ENCODE assay signal across 8 cellular contexts in the genomic region with DNA sequence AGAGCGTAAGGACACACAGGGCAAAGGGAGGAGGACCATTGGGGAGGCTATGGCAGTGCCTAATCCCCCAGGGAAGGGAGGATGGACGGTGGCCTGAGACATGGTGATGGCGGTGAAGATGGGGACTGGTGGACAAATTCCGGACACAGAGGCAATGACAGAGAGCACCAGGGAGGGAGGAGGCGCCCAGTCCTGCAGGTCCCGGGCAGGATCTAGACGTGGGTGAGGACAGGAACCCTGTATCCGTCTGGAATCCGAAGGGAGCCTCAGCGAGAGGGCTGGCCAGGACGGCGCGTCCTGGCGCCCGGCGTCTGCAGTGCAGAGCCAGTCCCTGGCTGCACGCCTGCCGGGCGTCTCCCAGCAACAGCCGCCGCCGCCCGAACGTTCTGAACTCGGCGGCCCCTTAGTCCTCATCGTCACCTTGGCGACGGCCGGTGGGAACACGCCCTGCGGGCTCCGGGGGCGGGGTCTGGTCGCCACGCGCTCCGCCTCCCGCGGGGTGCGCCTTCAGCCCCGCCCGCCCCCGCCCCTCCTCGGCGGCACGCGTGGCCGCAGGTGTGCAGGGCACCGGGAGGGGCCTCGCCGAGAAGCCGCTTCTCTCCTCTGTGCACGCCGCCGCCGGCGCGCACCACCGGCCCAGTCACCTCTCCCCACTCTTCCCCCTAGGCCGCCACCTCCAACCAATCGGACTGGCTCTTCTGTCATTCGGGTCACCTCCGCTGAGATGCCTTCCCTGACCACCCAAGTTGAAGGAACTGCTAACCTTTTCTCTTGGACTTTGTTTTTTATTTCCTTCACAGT. TPM values are rescaled to one million over a fixed set of nuclear protein-coding genes. Genes with fewer than 3 reads are reported as not detected.
DNase-seq lines count a peak whose midpoint lies in the region; ATAC-seq and TF ChIP-seq lines count a peak whose summit lies in the region.

No MANE protein-coding gene starts in this region.

- H3K27me3 ChIP-seq in CD8-positive, alpha-beta T cell (ENCODE audit: insufficient read depth, low read length), result no peaks in the 10 kb centered on the region
- peaks cover 20% of the 10 kb centered on the region for H3K27me3 ChIP-seq in NT2/D1 (ENCODE audit: insufficient read depth, insufficient read length)

- CTCF ChIA-PET in CD8-positive, alpha-beta T cell (lab: Charles Lee), result interaction anchor here (4.1 to 25.7 kb wide), 2 partner anchors 109 to 111 kb away, joined by 36 to 396 read pairs; no protein-coding TSS in a partner anchor

- intact Hi-C loops in CD8-positive, alpha-beta T cell (cut with DNase I, micrococcal nuclease), result loop anchor here (1.0 to 10.0 kb wide), 9 partner anchors 54 to 1274 kb away; partner anchors contain the start of genes GORASP1 (in 2 of the 2), SLC25A38 (in 2 of the 2), TTC21A (in 2 of the 2) and RPL14 (in 1 of the 2)
- intact Hi-C loops in mucosa of descending colon (cut with DNase I, micrococcal nuclease), result loop anchor here (5.0 to 10.0 kb wide), 2 partner anchors 38 to 46 kb away; no protein-coding TSS in a partner anchor

- no peaks in the 10 kb centered on the region for H3K9me3 Mint-ChIP-seq in CD8-positive, alpha-beta T cell

- no peaks in the 10 kb centered on the region for H3K36me3 ChIP-seq in CD8-positive, alpha-beta T cell (ENCODE audit: insufficient read depth, low read length)
- H3K36me3 ChIP-seq in NT2/D1 (ENCODE audit: insufficient read depth, insufficient read length, low read length) (no peaks in the 10 kb centered on the region), mucosa of descending colon (ENCODE audit: low read depth) (no peaks in the 10 kb centered on the region)

- no peak for TF ChIP-seq CTCF in CD8-positive, alpha-beta T cell (IDR thresholded peaks at IDR 0.05)
- peak; percentile 30 for TF ChIP-seq CTCF in epithelial cell of esophagus (IDR thresholded peaks at IDR 0.05; ENCODE audit: insufficient read depth, low read depth, low read length, missing control alignments)
- peak; percentile 41 for TF ChIP-seq CTCF in mucosa of descending colon (IDR thresholded peaks at IDR 0.05)

- peak; percentile 89 for ATAC-seq in CD8-positive, alpha-beta T cell
- ATAC-seq in GM21367 (IDR thresholded peaks at IDR 0.05; ENCODE audit: unreplicated experiment), result peak; percentile 88
- ATAC-seq in mucosa of descending colon, result peak; percentile 92

- H3K27me3 Mint-ChIP-seq in CD8-positive, alpha-beta T cell (ENCODE audit: low read depth), result no peaks in the 10 kb centered on the region

- H3K9ac ChIP-seq in NT2/D1 (ENCODE audit: insufficient read length, low read depth), result peak overlapping the region; percentile 67

- peaks cover 37% of the 10 kb centered on the region for H3K4me1 Mint-ChIP-seq in CD8-positive, alpha-beta T cell (ENCODE audit: low read depth)

- POLR2A ChIA-PET in CD8-positive, alpha-beta T cell (lab: Charles Lee), result interaction anchor here (1.3 kb wide), 1 partner anchor 8 kb away, joined by 3 read pairs; no protein-coding TSS in a partner anchor

- peak overlapping the region; percentile 76 for H3K4me3 Mint-ChIP-seq in CD8-positive, alpha-beta T cell

- H3K4me3 ChIP-seq in CD8-positive, alpha-beta T cell (ENCODE audit: low read depth, low read length), result peak overlapping the region; percentile 44
- H3K4me3 ChIP-seq in NT2/D1 (ENCODE audit: insufficient read length, low read depth) (peak overlapping the region; percentile 44), epithelial cell of esophagus (ENCODE audit: low read length) (peak overlapping the region; percentile 8), mucosa of descending colon (no peak overlapping the region)

- peaks cover 27% of the 10 kb centered on the region for H3K4me1 ChIP-seq in CD8-positive, alpha-beta T cell (ENCODE audit: insufficient read depth, low read length)
- H3K4me1 ChIP-seq in NT2/D1 (ENCODE audit: insufficient read depth, insufficient read length), result peaks cover 14% of the 10 kb centered on the region
- H3K4me1 ChIP-seq in mucosa of descending colon (ENCODE audit: low read depth), result peaks cover 14% of the 10 kb centered on the region

- DNase-seq in CD8-positive, alpha-beta T cell, result peak; percentile 79 to 93 (median 88)
- peak; percentile 82 for DNase-seq in HT1080 (ENCODE audit: low read depth)
- DNase-seq in NT2/D1 (ENCODE audit: low read depth, low spot score), result peak; percentile 79
- peak; percentile 86 for DNase-seq in activated T-cell treated with anti-CD3 and anti-CD28 coated beads for 1 hour (ENCODE audit: low read depth)
- DNase-seq in epithelial cell of esophagus (ENCODE audit: low read depth), result peak; percentile 87
- DNase-seq in mucosa of descending colon, result peak; percentile 94 to 97 (median 97)
- peak; percentile 82 to 86 for DNase-seq in stimulated activated CD8-positive, alpha-beta memory T cell treated with anti-CD3 and anti-CD28 coated beads, Interleukin-2, amount 100 ng/mL, for 48 hours (ENCODE audit: low read depth in 2 of 2)

- H3K27ac ChIP-seq in CD8-positive, alpha-beta T cell (ENCODE audit: low read depth, low read length), result peak overlapping the region; percentile 39

- peak overlapping the region; percentile 85 for H3K27ac Mint-ChIP-seq in CD8-positive, alpha-beta T cell

- H3K9me3 ChIP-seq in CD8-positive, alpha-beta T cell (ENCODE audit: low read length), result no peaks in the 10 kb centered on the region
- no peaks in the 10 kb centered on the region for H3K9me3 ChIP-seq in NT2/D1 (ENCODE audit: insufficient read depth, low read length)
- H3K9me3 ChIP-seq in mucosa of descending colon, result no peaks in the 10 kb centered on the region

- no peaks in the 10 kb centered on the region for H3K36me3 Mint-ChIP-seq in CD8-positive, alpha-beta T cell

RNA-seq across cellular contexts. Expression of gene XIRP1, which starts 11.6 kb away (rescaled TPM):
- total RNA-seq in CD8-positive, alpha-beta T cell, result not detected
- not detected in 2 replicates for total RNA-seq in HT1080 (2014; rRNA removed; shearing (Covaris generic))
- not detected in 2 replicates for polyA plus RNA-seq in HT1080 (2015; cell fraction: cytosol; rRNA removed)
- polyA plus RNA-seq in HT1080 (2015; cell fraction: nucleus; rRNA removed), result 0.02 and 0.10 TPM in 2 replicates
- under 1 TPM in 1 of 3 donors, not detected in 2; 0.31 TPM for total RNA-seq in mucosa of descending colon

RNA-seq across cellular contexts. Expression of gene CSRNP1, which starts 27.4 kb away (rescaled TPM):
- total RNA-seq in CD8-positive, alpha-beta T cell, result 100 to 1,000 TPM; 535 TPM
- total RNA-seq in HT1080 (2014; rRNA removed; shearing (Covaris generic)), result 12.5 and 18.1 TPM in 2 replicates
- 14.6 and 15.8 TPM in 2 replicates for polyA plus RNA-seq in HT1080 (2015; cell fraction: cytosol; rRNA removed)
- 21.5 and 22.7 TPM in 2 replicates for polyA plus RNA-seq in HT1080 (2015; cell fraction: nucleus; rRNA removed)
- 10 to 100 TPM; 16.9 to 38.8 (median 21.4) TPM for total RNA-seq in mucosa of descending colon

Comparison
In these comparisons a context has a peak if more than half of its experiments do, and no peak if none do; other contexts are left out.
1. RNA of gene CSRNP1, which starts 27.4 kb away (total RNA-seq): 535 TPM in CD8-positive, alpha-beta T cell; 16.9 to 38.8 TPM in mucosa of descending colon and 12.5 to 18.1 TPM in HT1080; every median in the first group is over 10 times any median in the second.
2. Peak in every context shown above with its lines, with median percentiles within 50 percentile points of each other: ATAC-seq and DNase-seq.